In genomic region chr21:29638761-29639327, GRCh38 we compare ENCODE assay signal across 17 cellular contexts.
DNase-seq lines count a peak whose midpoint lies in the region; ATAC-seq and TF ChIP-seq lines count a peak whose summit lies in the region.
"Had no signal": no experiment of that assay in that cellular context is flagged by ENCODE, and none has a peak within 500 bp of the region (broad histone marks: within the 10 kb centered on the region; RNA-seq: fewer than 3 reads in every experiment).

No MANE protein-coding gene starts in this region.

- peaks cover 9% of the 10 kb centered on the region for H3K9me3 Mint-ChIP-seq in dendritic cell treated with granulocyte-macrophage colony-stimulating factor and Interleukin-4, amounts not matched to agents 40 ng/mL and 50 ng/mL, for 4 days
- no peaks in the 10 kb centered on the region for H3K9me3 Mint-ChIP-seq in activated CD4-positive, alpha-beta memory T cell treated with anti-CD3 and anti-CD28 coated beads for 36 hours
- H3K9me3 Mint-ChIP-seq: activated naive CD8-positive, alpha-beta T cell treated with anti-CD3 and anti-CD28 coated beads, Interleukin-2, amount 50 U/mL, for 24 hours; effector memory CD8-positive, alpha-beta T cell had no signal

- H3K36me3 Mint-ChIP-seq in dendritic cell treated with granulocyte-macrophage colony-stimulating factor and Interleukin-4, amounts not matched to agents 40 ng/mL and 50 ng/mL, for 4 days (ENCODE audit: low read depth), result peaks cover 5% of the 10 kb centered on the region
- no peaks in the 10 kb centered on the region for H3K36me3 Mint-ChIP-seq in activated CD4-positive, alpha-beta memory T cell treated with anti-CD3 and anti-CD28 coated beads for 36 hours

- no peak for TF ChIP-seq POLR2A in spleen (IDR thresholded peaks at IDR 0.05)

- H3K27ac Mint-ChIP-seq in dendritic cell treated with granulocyte-macrophage colony-stimulating factor and Interleukin-4, amounts not matched to agents 40 ng/mL and 50 ng/mL, for 4 days, result peak overlapping the region; percentile 77
- no peak overlapping the region for H3K27ac Mint-ChIP-seq in activated CD4-positive, alpha-beta memory T cell treated with anti-CD3 and anti-CD28 coated beads for 36 hours
- H3K27ac Mint-ChIP-seq: activated naive CD8-positive, alpha-beta T cell treated with anti-CD3 and anti-CD28 coated beads, Interleukin-2, amount 50 U/mL, for 24 hours; activated T-cell treated with anti-CD3 and anti-CD28 coated beads, Interleukin-2, amount 50 U/mL, for 72 hours; effector memory CD8-positive, alpha-beta T cell had no signal

- no peak for TF ChIP-seq CTCF in spleen (IDR thresholded peaks at IDR 0.05 in 8 of 11, conservative IDR thresholded peaks at IDR 0.05 in 3 of 11)

- no peak overlapping the region for H3K4me3 Mint-ChIP-seq in dendritic cell treated with granulocyte-macrophage colony-stimulating factor and Interleukin-4, amounts not matched to agents 40 ng/mL and 50 ng/mL, for 4 days
- no peak overlapping the region for H3K4me3 Mint-ChIP-seq in activated CD4-positive, alpha-beta memory T cell treated with anti-CD3 and anti-CD28 coated beads for 36 hours
- H3K4me3 Mint-ChIP-seq: activated naive CD8-positive, alpha-beta T cell treated with anti-CD3 and anti-CD28 coated beads, Interleukin-2, amount 50 U/mL, for 24 hours; activated T-cell treated with anti-CD3 and anti-CD28 coated beads, Interleukin-2, amount 50 U/mL, for 72 hours; effector memory CD8-positive, alpha-beta T cell had no signal

- CTCF ChIA-PET in activated CD4-positive, alpha-beta memory T cell treated with anti-CD3 and anti-CD28 coated beads for 36 hours (lab: Charles Lee), result no interaction called here

- DNase-seq in activated CD4-positive, alpha-beta memory T cell treated with anti-CD3 and anti-CD28 coated beads for 36 hours, result no peak
- no peak for DNase-seq in spleen
- DNase-seq: activated naive CD8-positive, alpha-beta T cell treated with anti-CD3 and anti-CD28 coated beads, Interleukin-2, amount 50 U/mL, for 24 hours; activated T-cell treated with anti-CD3 and anti-CD28 coated beads, Interleukin-2, amount 50 U/mL, for 72 hours; DMS79 treated with DMSO at 0.1 percent for 48 hours; effector memory CD8-positive, alpha-beta T cell; left ventricle myocardium superior; NCI-H1048; pancreas had no signal

- peaks cover 0 to 10% (median 3%) of the 10 kb centered on the region in 8 donors for H3K9me3 ChIP-seq in spleen
- H3K9me3 ChIP-seq: pancreas, SJSA1 had no signal

- H3K27me3 ChIP-seq in spleen (replicated peaks in 1 of 7), result no peaks in the 10 kb centered on the region
- H3K27me3 ChIP-seq: BLaER1 treated with 17β-estradiol and CSF1 and Interleukin-3, amounts not matched to agents 10 nM and 100 nM; pancreas; SJSA1 had no signal

- no peaks in the 10 kb centered on the region for H3K36me3 ChIP-seq in spleen
- H3K36me3 ChIP-seq: pancreas, SJSA1 had no signal

- H3K4me3 ChIP-seq in spleen, result no peak overlapping the region
- H3K4me3 ChIP-seq: BLaER1 treated with 17β-estradiol and CSF1 and Interleukin-3, amounts not matched to agents 10 nM and 100 nM; pancreas; SJSA1 had no signal

- peak; percentile 54 for ATAC-seq in GM18858 (IDR thresholded peaks at IDR 0.05; ENCODE audit: unreplicated experiment)
- peak; percentile 50 for ATAC-seq in HG02610 (IDR thresholded peaks at IDR 0.05; ENCODE audit: unreplicated experiment)
- peak; percentile 40 for ATAC-seq in HG03460 (IDR thresholded peaks at IDR 0.05; ENCODE audit: unreplicated experiment)
- ATAC-seq in HG03139 (IDR thresholded peaks at IDR 0.05; ENCODE audit: unreplicated experiment), result no peak
- ATAC-seq in HG02642 (IDR thresholded peaks at IDR 0.05; ENCODE audit: poor library complexity, unreplicated experiment), result no peak
- ATAC-seq: activated naive CD8-positive, alpha-beta T cell treated with anti-CD3 and anti-CD28 coated beads, Interleukin-2, amount 50 U/mL, for 24 hours; activated T-cell treated with anti-CD3 and anti-CD28 coated beads, Interleukin-2, amount 50 U/mL, for 72 hours; effector memory CD8-positive, alpha-beta T cell; left ventricle myocardium superior; pancreas had no signal

- H3K27me3 Mint-ChIP-seq in dendritic cell treated with granulocyte-macrophage colony-stimulating factor and Interleukin-4, amounts not matched to agents 40 ng/mL and 50 ng/mL, for 4 days, result no peaks in the 10 kb centered on the region
- H3K27me3 Mint-ChIP-seq in activated CD4-positive, alpha-beta memory T cell treated with anti-CD3 and anti-CD28 coated beads for 36 hours, result peaks cover 2% of the 10 kb centered on the region
- H3K27me3 Mint-ChIP-seq: activated naive CD8-positive, alpha-beta T cell treated with anti-CD3 and anti-CD28 coated beads, Interleukin-2, amount 50 U/mL, for 24 hours; effector memory CD8-positive, alpha-beta T cell had no signal

- H3K4me1 ChIP-seq in spleen, result peaks cover 0 to 24% (median 12%) of the 10 kb centered on the region in 6 donors
- H3K4me1 ChIP-seq: pancreas, SJSA1 had no signal

- WGBS in spleen, 5 donors, result 44 to 77% (median 63%) methylated on average over 2 of the region's 2 CpGs

- intact Hi-C loops in dendritic cell treated with granulocyte-macrophage colony-stimulating factor and Interleukin-4, amounts not matched to agents 40 ng/mL and 50 ng/mL, for 4 days (cut with micrococcal nuclease), result loop anchor here (5.0 kb wide), 1 partner anchor 67 kb away; no protein-coding TSS in a partner anchor
- intact Hi-C loops in activated CD4-positive, alpha-beta memory T cell treated with anti-CD3 and anti-CD28 coated beads for 36 hours (cut with micrococcal nuclease), result no loop called here
- intact Hi-C loops in spleen (cut with DNase I; ENCODE audit: low total_unique reads), result loop anchor here (10.0 kb wide), 1 partner anchor 154 kb away; no protein-coding TSS in a partner anchor

- POLR2A ChIA-PET in activated CD4-positive, alpha-beta memory T cell treated with anti-CD3 and anti-CD28 coated beads for 36 hours (lab: Charles Lee), result no interaction called here

- peaks cover 34% of the 10 kb centered on the region for H3K4me1 Mint-ChIP-seq in dendritic cell treated with granulocyte-macrophage colony-stimulating factor and Interleukin-4, amounts not matched to agents 40 ng/mL and 50 ng/mL, for 4 days (ENCODE audit: low read depth)
- H3K4me1 Mint-ChIP-seq in activated CD4-positive, alpha-beta memory T cell treated with anti-CD3 and anti-CD28 coated beads for 36 hours (ENCODE audit: low read depth), result no peaks in the 10 kb centered on the region

- peak overlapping the region in 4 of 8 donors; percentile 53 to 81 (median 71) for H3K27ac ChIP-seq in spleen
- H3K27ac ChIP-seq: pancreas, SJSA1 had no signal

Comparison
In these comparisons a context has a peak if more than half of its experiments do, and no peak if none do; other contexts are left out.
1. ATAC-seq: peak in GM18858 (single experiment), HG02610 (single experiment) and HG03460 (single experiment); none in HG03139 (single experiment) and HG02642 (single experiment).